In genomic region chr1:19067187-19067911, GRCh38 we compare ENCODE assay signal across 12 cellular contexts.
DNase-seq lines count a peak whose midpoint lies in the region; ATAC-seq and TF ChIP-seq lines count a peak whose summit lies in the region.
"Had no signal": no experiment of that assay in that cellular context is flagged by ENCODE, and none has a peak within 500 bp of the region (broad histone marks: within the 10 kb centered on the region; RNA-seq: fewer than 3 reads in every experiment).

No MANE protein-coding gene starts in this region.

- no peaks in the 10 kb centered on the region for H3K27me3 ChIP-seq in endodermal cell (ENCODE audit: control insufficient read depth, insufficient read depth, low read length, poor library complexity, severe bottlenecking)
- H3K27me3 ChIP-seq in neural progenitor cell: no peaks in the 10 kb centered on the region

- no peaks in the 10 kb centered on the region for H4K20me1 ChIP-seq in neural progenitor cell (ENCODE audit: low read depth)

- H3K9me3 ChIP-seq in endodermal cell (ENCODE audit: control insufficient read depth, low read length) (no peaks in the 10 kb centered on the region), neural progenitor cell (ENCODE audit: low read depth) (no peaks in the 10 kb centered on the region)

- TF ChIP-seq CTCF in endodermal cell (conservative IDR thresholded peaks at IDR 0.05) (peak; percentile 50), neural progenitor cell (IDR thresholded peaks at IDR 0.05) (peak; percentile 39), CD14-positive monocyte (IDR thresholded peaks at IDR 0.05) (no peak)

- H3K9ac ChIP-seq in endodermal cell (ENCODE audit: extremely low read depth, low read length, poor library complexity, severe bottlenecking): no peak overlapping the region
- no peak overlapping the region for H3K9ac ChIP-seq in neural progenitor cell

- H3K79me2 ChIP-seq in neural progenitor cell (ENCODE audit: low read depth): no peaks in the 10 kb centered on the region

- peaks cover 4% of the 10 kb centered on the region for H3F3A ChIP-seq in neural progenitor cell (ENCODE audit: low read depth)

- H3K27ac Mint-ChIP-seq in endodermal cell (peak overlapping the region; percentile 58), neural progenitor cell (no peak overlapping the region), CD14-positive monocyte (peak overlapping the region in 2 of 7 donors; percentile 23 to 32)

- no peak overlapping the region for H3K4me3 Mint-ChIP-seq in endodermal cell
- H3K4me3 Mint-ChIP-seq in neural progenitor cell: no peak overlapping the region
- H3K4me3 Mint-ChIP-seq in CD14-positive monocyte: peak overlapping the region in 1 of 2 donors; percentile 13

- WGBS in endodermal cell (ENCODE audit: insufficient coverage in 1 of 2, insufficient read length in 1 of 2), 2 experiments: 75 to 77% methylated on average over 10 to 17 of the region's 17 CpGs

- DNase-seq in DMS153 (lab: John Stamatoyannopoulos, UW) (peak; percentile 45), NCI-H1105 (lab: John Stamatoyannopoulos, UW) (peak; percentile 16), endodermal cell (peak; percentile 90), neural progenitor cell (ENCODE audit: low spot score) (peak; percentile 82), D341Med (ENCODE audit: low spot score) (no peak), CD14-positive monocyte (ENCODE audit: low spot score) (no peak)
- DNase-seq: effector CD4-positive, alpha-beta T cell; kidney glomerular epithelial cell; NCI-H1694 had no signal

- H3K4me2 ChIP-seq in neural progenitor cell: peak overlapping the region; percentile 63

- H3K4me3 ChIP-seq in endodermal cell (ENCODE audit: low read length) (no peak overlapping the region), neural progenitor cell (no peak overlapping the region)
- H3K4me3 ChIP-seq: SK-N-MC had no signal

- H3K9me3 Mint-ChIP-seq in endodermal cell (peaks cover 3% of the 10 kb centered on the region), neural progenitor cell (no peaks in the 10 kb centered on the region), CD14-positive monocyte (peaks cover 0 to 5% (median 0%) of the 10 kb centered on the region in 7 donors)

- H3K27me3 Mint-ChIP-seq in endodermal cell (ENCODE audit: insufficient read depth) (no peaks in the 10 kb centered on the region), neural progenitor cell (ENCODE audit: insufficient read depth, low read depth) (peaks cover 6% of the 10 kb centered on the region), CD14-positive monocyte (ENCODE audit: low read depth in 3 of 3) (peaks cover 0 to 24% (median 6%) of the 10 kb centered on the region in 3 donors)

- H3K36me3 Mint-ChIP-seq in endodermal cell (ENCODE audit: low read depth) (no peaks in the 10 kb centered on the region), neural progenitor cell (no peaks in the 10 kb centered on the region), CD14-positive monocyte (peaks cover 0 to 1% of the 10 kb centered on the region in 2 donors)

- ATAC-seq in HG02571 (IDR thresholded peaks at IDR 0.05; ENCODE audit: unreplicated experiment) (no peak), GM21786 (IDR thresholded peaks at IDR 0.05; ENCODE audit: unreplicated experiment) (no peak)

- intact Hi-C loops in CD14-positive monocyte (cut with micrococcal nuclease): no loop called here

- H3K27ac ChIP-seq in endodermal cell (ENCODE audit: low read depth, low read length) (peak overlapping the region; percentile 66), neural progenitor cell (no peak overlapping the region)
- H3K27ac ChIP-seq: SK-N-MC had no signal

- peaks cover under 1% of the 10 kb centered on the region for H3K36me3 ChIP-seq in endodermal cell (ENCODE audit: control insufficient read depth, insufficient read depth, low read length)
- no peaks in the 10 kb centered on the region for H3K36me3 ChIP-seq in neural progenitor cell

- H3K4me1 Mint-ChIP-seq in endodermal cell (peaks cover 7% of the 10 kb centered on the region), neural progenitor cell (peaks cover 18% of the 10 kb centered on the region), CD14-positive monocyte (peaks cover 5% of the 10 kb centered on the region)

- peak overlapping the region; percentile 63 for H2AFZ ChIP-seq in neural progenitor cell (replicated peaks)

- H3K4me1 ChIP-seq in endodermal cell (ENCODE audit: control insufficient read depth, insufficient read depth, low read length): no peaks in the 10 kb centered on the region
- H3K4me1 ChIP-seq in neural progenitor cell: peaks cover 15% of the 10 kb centered on the region

Comparison
In these comparisons a context has a peak if more than half of its experiments do, and no peak if none do; other contexts are left out.
1. DNase-seq: peak in DMS153 (single experiment), NCI-H1105 (single experiment), endodermal cell (single experiment) and neural progenitor cell (single experiment); none in D341Med (single experiment) and CD14-positive monocyte (single experiment).